Comparison of ENCODE assay signal across 8 cellular contexts in the genomic region with DNA sequence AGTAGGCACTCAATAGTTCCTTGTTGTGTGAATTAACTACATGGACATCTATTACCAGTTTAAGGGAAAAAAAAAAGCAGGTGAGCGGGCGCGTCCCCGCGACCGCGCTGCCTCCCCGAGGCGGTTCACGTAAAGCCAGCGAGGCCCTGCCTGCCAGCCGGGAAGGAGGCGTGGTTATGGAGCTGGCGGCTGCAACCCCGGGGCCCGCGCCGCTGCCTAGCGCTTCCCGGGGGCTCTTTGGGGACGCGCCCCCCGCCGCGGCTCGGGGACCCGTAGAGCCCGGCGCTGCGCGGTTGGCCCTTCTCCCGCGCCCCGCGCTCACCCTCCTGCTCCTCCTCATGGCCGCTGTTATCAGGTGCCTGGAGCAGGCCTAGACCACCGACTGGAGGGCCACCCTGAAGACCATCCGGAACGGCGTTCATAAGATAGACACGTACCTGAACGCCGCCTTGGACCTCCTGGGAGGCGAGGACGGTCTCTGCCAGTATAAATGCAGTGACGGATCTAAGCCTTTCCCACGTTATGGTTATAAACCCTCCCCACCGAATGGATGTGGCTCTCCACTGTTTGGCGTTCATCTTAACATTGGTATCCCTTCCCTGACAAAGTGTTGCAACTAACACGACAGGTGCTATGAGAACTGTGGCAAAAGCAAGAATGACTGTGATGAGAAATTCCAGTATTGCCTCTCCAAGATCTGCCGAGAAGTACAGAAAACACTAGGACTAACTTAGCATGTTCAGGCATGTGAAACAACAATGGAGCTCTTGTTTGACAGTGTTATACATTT. TPM values are rescaled to one million over a fixed set of nuclear protein-coding genes. Genes with fewer than 3 reads are reported as not detected.
A peak's percentile ranks its signal among the peaks of the same experiment; 100 is the strongest.
DNase-seq lines count a peak whose midpoint lies in the region; ATAC-seq, FAIRE-seq and TF ChIP-seq lines count a peak whose summit lies in the region.

No MANE protein-coding gene starts in this region.

- H3K4me3 ChIP-seq in GM12878 = peak overlapping the region; percentile 48; the same call in 1 of the 2 replicates
- peak overlapping the region; percentile 59 for H3K4me3 ChIP-seq in iPS-18a (ENCODE audit: low read length)
- H3K4me3 ChIP-seq in skeletal muscle tissue (ENCODE audit: low read length in 3 of 3) = peak overlapping the region; percentile 56 to 65 (median 63)

- H3K9me3 Mint-ChIP-seq in T-helper 1 cell treated with Interleukin-12 subunit alpha and Interleukin-12 subunit beta and Interleukin-4 antibody, amounts not matched to agents 30 μg/mL and 1 μg/mL, for 36 hours = no peaks in the 10 kb centered on the region

- TF ChIP-seq EP300 in GM12878 (IDR thresholded peaks at IDR 0.05; ENCODE audit: borderline replicate concordance in 1 of 2, control insufficient read depth in 1 of 2, low read depth in 2 of 2, low read length in 2 of 2) = no peak

- peak overlapping the region; percentile 15 for H3K27ac Mint-ChIP-seq in T-helper 1 cell treated with Interleukin-12 subunit alpha and Interleukin-12 subunit beta and Interleukin-4 antibody, amounts not matched to agents 30 μg/mL and 1 μg/mL, for 36 hours

- TF ChIP-seq RAD21 in GM12878 (IDR thresholded peaks at IDR 0.05; ENCODE audit: insufficient read depth, low read depth, low read length) = 0 out of 2 replicates have a peak, but pooled peaks have one; percentile 3

- BruUV-seq in GM12878 (replicated peaks; lab: Mats Ljungman, UMichigan) = no TSS peak

- CTCF ChIA-PET in GM12878 (lab: Yijun Ruan, JAX) = interaction anchor here (0.7 to 1.7 kb wide), 2 partner anchors 36 to 59 kb away, joined by 3 to 9 read pairs; a partner anchor contains a TSS

- TF ChIP-seq POLR2A in GM12878 (IDR thresholded peaks at IDR 0.05; ENCODE audit: low read depth, low read length) = 0 out of 2 replicates have a peak, but pooled peaks have one; percentile 37

- peak overlapping the region; percentile 26; the same call in 1 of the 2 replicates for H3K9ac ChIP-seq in GM12878 (ENCODE audit: control insufficient read depth, insufficient read depth, low read length)
- H3K9ac ChIP-seq in iPS-18a (ENCODE audit: low read length) = peak overlapping the region; percentile 34
- peak overlapping the region; percentile 57 to 77 (median 59) for H3K9ac ChIP-seq in skeletal muscle tissue (ENCODE audit: low read depth in 1 of 3, low read length in 3 of 3)

- intact Hi-C loops in GM12878 (cut with micrococcal nuclease; ENCODE audit: unreplicated experiment) = loop anchor here (10.0 kb wide), 2 partner anchors 224 to 316 kb away; a partner anchor contains a TSS

- peak; percentile 59 for FAIRE-seq in GM12878 (lab: Jason Lieb, UNC)

- peak; percentile 60 for DNase-seq in DMS79 treated with DMSO at 0.1 percent for 48 hours (lab: John Stamatoyannopoulos, UW)
- DNase-seq in MV-4-11 (lab: John Stamatoyannopoulos, UW) = peak; percentile 28
- no peak for DNase-seq in GM12878 (ENCODE audit: low read depth, low spot score)
- DNase-seq in NCI-H524 treated with DMSO at 0.1 percent for 48 hours (lab: John Stamatoyannopoulos, UW) = no peak

- peaks cover 4% of the 10 kb centered on the region for H3K4me1 ChIP-seq in GM12878 (ENCODE audit: control insufficient read depth, insufficient read depth, low read length)
- H3K4me1 ChIP-seq in iPS-18a (ENCODE audit: control insufficient read depth, low read depth, low read length) = peaks cover 5% of the 10 kb centered on the region
- H3K4me1 ChIP-seq in skeletal muscle tissue (ENCODE audit: control insufficient read depth in 3 of 3, insufficient read depth in 3 of 3, low read length in 3 of 3) = peaks cover 10 to 18% (median 16%) of the 10 kb centered on the region in 3 donors

- in situ Hi-C loops in GM12878 (cut with MboI) = no loop called here

- H3K36me3 Mint-ChIP-seq in T-helper 1 cell treated with Interleukin-12 subunit alpha and Interleukin-12 subunit beta and Interleukin-4 antibody, amounts not matched to agents 30 μg/mL and 1 μg/mL, for 36 hours (ENCODE audit: low read depth) = peaks cover 19% of the 10 kb centered on the region

- peaks cover 31% of the 10 kb centered on the region for H3K4me1 Mint-ChIP-seq in T-helper 1 cell treated with Interleukin-12 subunit alpha and Interleukin-12 subunit beta and Interleukin-4 antibody, amounts not matched to agents 30 μg/mL and 1 μg/mL, for 36 hours (ENCODE audit: low read depth)

- H3K27ac ChIP-seq in GM12878 (ENCODE audit: control insufficient read depth, insufficient read depth) (no peak overlapping the region), iPS-18a (ENCODE audit: low read length) (no peak overlapping the region), skeletal muscle tissue (ENCODE audit: low read depth, low read length) (no peak overlapping the region)

- POLR2A ChIA-PET in GM12878 (lab: Charles Lee) = interaction anchor here (0.5 to 1.1 kb wide), 7 partner anchors 24 to 722 kb away, joined by 3 to 4 read pairs (median 3); a partner anchor contains a TSS

- no peaks in the 10 kb centered on the region for H3K27me3 Mint-ChIP-seq in T-helper 1 cell treated with Interleukin-12 subunit alpha and Interleukin-12 subunit beta and Interleukin-4 antibody, amounts not matched to agents 30 μg/mL and 1 μg/mL, for 36 hours (ENCODE audit: low read depth)

- H3K27me3 ChIP-seq in GM12878 (replicated peaks in 1 of 2; ENCODE audit: control insufficient read depth in 2 of 2, insufficient read depth in 2 of 2, low read length in 1 of 2) (no peaks in the 10 kb centered on the region), iPS-18a (ENCODE audit: control insufficient read depth, insufficient read depth, low read length) (no peaks in the 10 kb centered on the region), skeletal muscle tissue (ENCODE audit: control insufficient read depth in 3 of 3, insufficient read depth in 3 of 3, low read length in 3 of 3) (no peaks in the 10 kb centered on the region)

- H3K36me3 ChIP-seq in GM12878 (ENCODE audit: control insufficient read depth in 2 of 2, insufficient read depth in 2 of 2, low read length in 1 of 2) (peaks cover 3 to 7% of the 10 kb centered on the region in 2 experiments), iPS-18a (ENCODE audit: control insufficient read depth, low read depth, low read length) (peaks cover 12% of the 10 kb centered on the region), skeletal muscle tissue (ENCODE audit: control insufficient read depth in 3 of 3, insufficient read depth in 3 of 3, low read length in 3 of 3) (peaks cover 0 to 8% (median 6%) of the 10 kb centered on the region in 3 donors)

- SMC1A ChIA-PET in GM12878 (lab: Charles Lee; ENCODE audit: uncharacterized antibody, unreplicated experiment) = interaction anchor here (0.6 to 1.6 kb wide), 4 partner anchors 17 to 556 kb away, joined by 3 to 7 read pairs (median 4); a partner anchor contains a TSS

- peaks cover 19% of the 10 kb centered on the region for H3K79me2 ChIP-seq in GM12878 (ENCODE audit: control insufficient read depth, insufficient read depth, low read length)

- RAD21 ChIA-PET in GM12878 (lab: Charles Lee; ENCODE audit: unreplicated experiment) = interaction anchor here (1.1 to 1.3 kb wide), 2 partner anchors 170 to 317 kb away, joined by 4 to 6 read pairs; no protein-coding TSS in a partner anchor

- H3K4me3 Mint-ChIP-seq in T-helper 1 cell treated with Interleukin-12 subunit alpha and Interleukin-12 subunit beta and Interleukin-4 antibody, amounts not matched to agents 30 μg/mL and 1 μg/mL, for 36 hours = peak overlapping the region; percentile 57

- H4K20me1 ChIP-seq in GM12878 (ENCODE audit: control insufficient read depth, insufficient read depth) = no peaks in the 10 kb centered on the region

- WGBS in GM12878 (ENCODE audit: insufficient coverage, insufficient replicate concordance, low lambda C conversion rate, missing lambda C conversion rate) = 7% methylated on average over 45 of the region's 51 CpGs

- H3K9me3 ChIP-seq in GM12878 (replicated peaks; ENCODE audit: control insufficient read depth, insufficient read depth, low read length) (no peaks in the 10 kb centered on the region), iPS-18a (ENCODE audit: control insufficient read depth, low read depth, low read length) (no peaks in the 10 kb centered on the region), skeletal muscle tissue (ENCODE audit: control insufficient read depth in 3 of 3, low read length in 3 of 3) (no peaks in the 10 kb centered on the region)

- H2AFZ ChIP-seq in GM12878 (ENCODE audit: control insufficient read depth, low read depth, low read length) = peak overlapping the region; percentile 64

- no peak for ATAC-seq in GM12878
- no peak for ATAC-seq in GM18858 (IDR thresholded peaks at IDR 0.05; ENCODE audit: unreplicated experiment)

- H3K4me2 ChIP-seq in GM12878 (ENCODE audit: control insufficient read depth, insufficient read depth) = peak overlapping the region; percentile 64

- peak in 1 of 3 experiments; percentile 31; a peak in 3 of 6 replicates for TF ChIP-seq CTCF in GM12878 (IDR thresholded peaks at IDR 0.05 in 2 of 3, conservative IDR thresholded peaks at IDR 0.05 in 1 of 3; ENCODE audit: control insufficient read depth in 2 of 3, extremely low read depth in 1 of 3, insufficient read depth in 1 of 3, low read depth in 3 of 3, low read length in 3 of 3)

RNA-seq across cellular contexts. Expression of a gene that starts 2.6 kb away (rescaled TPM):
- 41.1 and 41.7 TPM in 2 replicates for total RNA-seq in GM12878 (2013; cell fraction: nucleolus; rRNA removed)
- total RNA-seq in GM12878 (2014; rRNA removed) = 20.2 and 21.1 TPM in 2 replicates
- total RNA-seq in GM12878 (2014; rRNA removed; fragmentation: Illumina TruSeq; extraction: Trizol) = 11.7 and 13.9 TPM in 2 replicates
- 25.1 and 29.4 TPM in 2 replicates for total RNA-seq in GM12878 (2021)
- polyA plus RNA-seq in GM12878 (2011; ENCODE audit: low read depth) = 6.2 TPM
- 4.6 and 8.9 TPM in 2 replicates for polyA plus RNA-seq in GM12878 (2011; rRNA removed)
- polyA plus RNA-seq in GM12878 (2011; cell fraction: cytosol; rRNA removed) = 7.4 and 9.5 TPM in 2 replicates
- 42.5 and 49.3 TPM in 2 replicates for polyA plus RNA-seq in GM12878 (2011; cell fraction: nucleus; rRNA removed)
- polyA plus RNA-seq in GM12878 (2012) = 12.9 and 15.0 TPM in 2 replicates
- polyA plus RNA-seq in GM12878 (2014; fragmentation: Illumina TruSeq; extraction: Trizol) = 14.4 and 15.2 TPM in 2 replicates
- polyA plus RNA-seq in GM12878 (2014; fragmentation: Nextera tagmentation; extraction: Ambion mirVana) = 1 to 10 TPM in 1 of 2 experiments, under 1 TPM in 1; 0.90 to 2.2 TPM
- polyA plus RNA-seq in GM12878 (2014; rRNA removed) = 19.6 and 21.0 TPM in 2 replicates
- polyA plus RNA-seq in GM12878 (2016; fragmentation: Nextera tagmentation; extraction: Ambion mirVana) = 10 to 100 TPM; 14.6 to 18.8 TPM
- 8.3 and 14.3 TPM in 2 replicates for polyA minus RNA-seq in GM12878 (2011; rRNA and poly(A)+ RNA removed)
- polyA minus RNA-seq in GM12878 (2011; cell fraction: cytosol; rRNA and poly(A)+ RNA removed) = 8.8 and 11.2 TPM in 2 replicates
- polyA minus RNA-seq in GM12878 (2011; cell fraction: nucleus; rRNA and poly(A)+ RNA removed) = 24.3 and 37.3 TPM in 2 replicates
- total RNA-seq in skeletal muscle tissue = 10.4 TPM

RNA-seq across cellular contexts. Expression of a gene that starts 35.6 kb away (rescaled TPM):
- 11.0 and 11.8 TPM in 2 replicates for total RNA-seq in GM12878 (2013; cell fraction: nucleolus; rRNA removed)
- 32.1 and 33.3 TPM in 2 replicates for total RNA-seq in GM12878 (2014; rRNA removed)
- 30.2 and 31.2 TPM in 2 replicates for total RNA-seq in GM12878 (2014; rRNA removed; fragmentation: Illumina TruSeq; extraction: Trizol)
- total RNA-seq in GM12878 (2021) = 24.5 and 27.2 TPM in 2 replicates
- 9.5 TPM for polyA plus RNA-seq in GM12878 (2011; ENCODE audit: low read depth)
- polyA plus RNA-seq in GM12878 (2011; rRNA removed) = 27.6 and 31.6 TPM in 2 replicates
- 30.2 and 35.2 TPM in 2 replicates for polyA plus RNA-seq in GM12878 (2011; cell fraction: cytosol; rRNA removed)
- 23.2 and 31.7 TPM in 2 replicates for polyA plus RNA-seq in GM12878 (2011; cell fraction: nucleus; rRNA removed)
- polyA plus RNA-seq in GM12878 (2012) = 10.0 and 13.6 TPM in 2 replicates
- polyA plus RNA-seq in GM12878 (2014; fragmentation: Illumina TruSeq; extraction: Trizol) = 30.1 and 34.6 TPM in 2 replicates
- 10 to 100 TPM in 1 of 2 experiments, 1 to 10 TPM in 1; 7.7 to 10.3 TPM for polyA plus RNA-seq in GM12878 (2014; fragmentation: Nextera tagmentation; extraction: Ambion mirVana)
- 26.9 and 28.3 TPM in 2 replicates for polyA plus RNA-seq in GM12878 (2014; rRNA removed)
- polyA plus RNA-seq in GM12878 (2016; fragmentation: Nextera tagmentation; extraction: Ambion mirVana) = 10 to 100 TPM; 26.7 to 29.0 TPM
- 32.9 and 40.0 TPM in 2 replicates for polyA minus RNA-seq in GM12878 (2011; rRNA and poly(A)+ RNA removed)
- 14.3 and 17.8 TPM in 2 replicates for polyA minus RNA-seq in GM12878 (2011; cell fraction: cytosol; rRNA and poly(A)+ RNA removed)
- polyA minus RNA-seq in GM12878 (2011; cell fraction: nucleus; rRNA and poly(A)+ RNA removed) = 9.8 and 16.8 TPM in 2 replicates
- 1.6 TPM for total RNA-seq in skeletal muscle tissue

RNA-seq across cellular contexts. Expression of a gene that starts 35.8 kb away (rescaled TPM):
- 54.6 and 59.8 TPM in 2 replicates for total RNA-seq in GM12878 (2013; cell fraction: nucleolus; rRNA removed)
- total RNA-seq in GM12878 (2014; rRNA removed) (31.6 and 33.7 TPM in 2 replicates), GM12878 (2014; rRNA removed; fragmentation: Illumina TruSeq; extraction: Trizol) (32.5 and 34.8 TPM in 2 replicates), GM12878 (2021) (73.4 and 78.5 TPM in 2 replicates), skeletal muscle tissue (10.4 TPM)
- 28.1 TPM for polyA plus RNA-seq in GM12878 (2011; ENCODE audit: low read depth)
- polyA plus RNA-seq in GM12878 (2011; rRNA removed) (59.5 and 75.6 TPM in 2 replicates), GM12878 (2014; fragmentation: Illumina TruSeq; extraction: Trizol) (56.3 and 76.8 TPM in 2 replicates), GM12878 (2014; fragmentation: Nextera tagmentation; extraction: Ambion mirVana) (100 to 1,000 TPM in 1 of 2 experiments, 10 to 100 TPM in 1; 86.8 to 104 TPM), GM12878 (2014; rRNA removed) (33.4 and 33.5 TPM in 2 replicates), GM12878 (2016; fragmentation: Nextera tagmentation; extraction: Ambion mirVana) (100 to 1,000 TPM; 104 to 117 TPM)
- 39.2 and 42.7 TPM in 2 replicates for polyA plus RNA-seq in GM12878 (2011; cell fraction: cytosol; rRNA removed)
- 75.2 and 75.8 TPM in 2 replicates for polyA plus RNA-seq in GM12878 (2011; cell fraction: nucleus; rRNA removed)
- polyA plus RNA-seq in GM12878 (2012) = 42.2 and 47.8 TPM in 2 replicates
- polyA minus RNA-seq in GM12878 (2011; rRNA and poly(A)+ RNA removed) = 62.3 and 88.9 TPM in 2 replicates
- polyA minus RNA-seq in GM12878 (2011; cell fraction: cytosol; rRNA and poly(A)+ RNA removed) = 10.8 and 18.6 TPM in 2 replicates
- 40.9 and 62.1 TPM in 2 replicates for polyA minus RNA-seq in GM12878 (2011; cell fraction: nucleus; rRNA and poly(A)+ RNA removed)

Comparison
In these comparisons a context has a peak if more than half of its experiments do, and no peak if none do; other contexts are left out.
1. DNase-seq: peak in DMS79 treated with DMSO at 0.1 percent for 48 hours (single experiment) and MV-4-11 (single experiment); none in GM12878 (single experiment) and NCI-H524 treated with DMSO at 0.1 percent for 48 hours (single experiment).
2. Peak in every context shown above with its lines, with median percentiles within 50 percentile points of each other: H3K4me3 ChIP-seq and H3K9ac ChIP-seq.